ENCODE assay signal across 14 cellular contexts in the genomic region with DNA sequence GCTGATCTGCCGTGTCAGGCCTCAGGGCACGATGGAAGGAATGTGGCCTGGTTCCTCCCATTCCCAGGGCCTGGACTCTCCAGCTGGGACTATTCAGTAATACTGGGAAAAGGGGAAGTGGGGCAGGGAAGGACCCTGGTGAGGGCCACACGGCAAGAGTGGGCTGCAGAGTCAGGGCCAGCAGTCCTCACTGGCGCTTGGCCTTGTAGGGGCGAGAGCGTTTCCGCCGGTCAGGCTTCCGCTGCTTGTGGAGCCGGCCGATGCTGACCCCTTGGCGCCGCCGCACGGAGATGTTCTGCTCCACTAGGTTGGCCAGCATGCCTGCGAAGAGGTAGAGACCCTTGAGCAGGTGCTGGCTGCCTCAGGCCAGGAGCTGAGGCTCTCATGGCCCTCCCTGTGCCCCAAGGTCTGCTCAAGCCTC. TPM values are rescaled to one million over a fixed set of nuclear protein-coding genes. Genes with fewer than 3 reads are reported as not detected.
"Had no signal": no experiment of that assay in that cellular context is flagged by ENCODE, and none has a peak within 500 bp of the region (broad histone marks: within the 10 kb centered on the region; RNA-seq: fewer than 3 reads in every experiment).

No MANE protein-coding gene starts in this region.

- H3K9me3 Mint-ChIP-seq: activated CD8-positive, alpha-beta T cell treated with anti-CD3 and anti-CD28 coated beads for 36 hours; activated naive CD4-positive, alpha-beta T cell treated with anti-CD3 and anti-CD28 coated beads, Interleukin-2, amount 50 U/mL, for 72 hours; natural killer cell; stimulated activated naive CD8-positive, alpha-beta T cell treated with anti-CD3 and anti-CD28 coated beads, Interleukin-15, Interleukin-2, amounts not matched to agents 100 ng/mL and 50 ng/mL, for 24 hours; T-helper 2 cell treated with Interferon-gamma antibody and Interleukin-4, amounts not matched to agents 5 μg/mL and 100 μg/mL, for 36 hours had no signal

- H3K4me3 Mint-ChIP-seq: activated CD8-positive, alpha-beta T cell treated with anti-CD3 and anti-CD28 coated beads for 36 hours; natural killer cell; stimulated activated naive CD8-positive, alpha-beta T cell treated with anti-CD3 and anti-CD28 coated beads, Interleukin-15, Interleukin-2, amounts not matched to agents 100 ng/mL and 50 ng/mL, for 24 hours; T-helper 2 cell treated with Interferon-gamma antibody and Interleukin-4, amounts not matched to agents 5 μg/mL and 100 μg/mL, for 36 hours had no signal

- H3K4me1 ChIP-seq: psoas muscle, testis had no signal

- H3K27me3 ChIP-seq: dorsolateral prefrontal cortex, testis had no signal

- H3K4me3 ChIP-seq: dorsolateral prefrontal cortex, psoas muscle, testis had no signal

- DNase-seq: activated CD8-positive, alpha-beta T cell treated with anti-CD3 and anti-CD28 coated beads for 36 hours; hypothalamus; natural killer cell; nucleus accumbens; stimulated activated CD4-positive, alpha-beta T cell treated with anti-CD3 and anti-CD28 coated beads, Interleukin-4, amount 100 ng/mL, for 1 hour; stimulated activated CD8-positive, alpha-beta memory T cell treated with anti-CD3 and anti-CD28 coated beads, Interleukin-4, amount 100 ng/mL, for 48 hours; SW 1271; testis had no signal

- ATAC-seq: activated CD4-positive, CD25-positive, alpha-beta regulatory T cell treated with anti-CD3 and anti-CD28 coated beads, Interleukin-2, amount 50 U/mL, for 24 hours; activated CD8-positive, alpha-beta T cell treated with anti-CD3 and anti-CD28 coated beads for 36 hours; activated naive CD4-positive, alpha-beta T cell treated with anti-CD3 and anti-CD28 coated beads, Interleukin-2, amount 50 U/mL, for 72 hours had no signal

- H3K27ac Mint-ChIP-seq: activated CD8-positive, alpha-beta T cell treated with anti-CD3 and anti-CD28 coated beads for 36 hours; stimulated activated naive CD8-positive, alpha-beta T cell treated with anti-CD3 and anti-CD28 coated beads, Interleukin-15, Interleukin-2, amounts not matched to agents 100 ng/mL and 50 ng/mL, for 24 hours; T-helper 2 cell treated with Interferon-gamma antibody and Interleukin-4, amounts not matched to agents 5 μg/mL and 100 μg/mL, for 36 hours had no signal

- H3K27me3 Mint-ChIP-seq: activated CD8-positive, alpha-beta T cell treated with anti-CD3 and anti-CD28 coated beads for 36 hours; stimulated activated naive CD8-positive, alpha-beta T cell treated with anti-CD3 and anti-CD28 coated beads, Interleukin-15, Interleukin-2, amounts not matched to agents 100 ng/mL and 50 ng/mL, for 24 hours had no signal

- H3K9me3 ChIP-seq: psoas muscle, testis had no signal

- H3K36me3 Mint-ChIP-seq: natural killer cell had no signal

- H3K27ac ChIP-seq: psoas muscle, testis had no signal

RNA-seq across cellular contexts. Expression of a gene that starts 42.8 kb away (rescaled TPM):
- total RNA-seq: activated CD8-positive, alpha-beta T cell treated with anti-CD3 and anti-CD28 coated beads for 36 hours had no signal
